Comparison of ENCODE assay signal across 8 cellular contexts in genomic region chr2:235669269-235669831, GRCh38.
A peak's percentile ranks its signal among the peaks of the same experiment; 100 is the strongest.
DNase-seq lines count a peak whose midpoint lies in the region; ATAC-seq and TF ChIP-seq lines count a peak whose summit lies in the region.

No MANE protein-coding gene starts in this region.

- H2AFZ ChIP-seq in H9 (ENCODE audit: low read length) (no peak overlapping the region), OCI-LY7 (ENCODE audit: low read length) (no peak overlapping the region)

- no peak overlapping the region for H3K23ac ChIP-seq in H9 (ENCODE audit: insufficient read length, low read depth, low read length)

- H2BK12ac ChIP-seq in H9 (ENCODE audit: insufficient read length, low read depth, low read length) = no peak overlapping the region

- H3K4me3 Mint-ChIP-seq in H9 = peak overlapping the region; percentile 47 to 78
- peak overlapping the region; percentile 56 for H3K4me3 Mint-ChIP-seq in osteocyte (ENCODE audit: unreplicated experiment)

- H3K9me3 ChIP-seq in H9 (ENCODE audit: control insufficient read depth, low read depth, low read length) = no peaks in the 10 kb centered on the region
- H3K9me3 ChIP-seq in NT2/D1 (ENCODE audit: insufficient read depth, low read length) = no peaks in the 10 kb centered on the region
- no peaks in the 10 kb centered on the region for H3K9me3 ChIP-seq in heart right ventricle
- H3K9me3 ChIP-seq in OCI-LY7 (ENCODE audit: low read length) = no peaks in the 10 kb centered on the region

- peaks cover 3% of the 10 kb centered on the region; the same call in 1 of the 2 replicates for H3K79me2 ChIP-seq in H9 (ENCODE audit: insufficient read depth, low read length)
- no peaks in the 10 kb centered on the region for H3K79me2 ChIP-seq in OCI-LY7 (ENCODE audit: insufficient read depth, low read depth, low read length)

- H3K4me3 ChIP-seq in NT2/D1 (ENCODE audit: insufficient read length, low read depth) (peak overlapping the region; percentile 50), heart right ventricle (peak overlapping the region in 9 of 10 donors; percentile 46 to 62 (median 55)), OCI-LY7 (ENCODE audit: low read depth, low read length, poor library complexity, severe bottlenecking) (no peak overlapping the region)

- no peaks in the 10 kb centered on the region for H4K20me1 ChIP-seq in H9 (ENCODE audit: control insufficient read depth, insufficient read depth, insufficient read length)
- H4K20me1 ChIP-seq in OCI-LY7 (ENCODE audit: insufficient read depth, low read length) = no peaks in the 10 kb centered on the region

- no peak overlapping the region for H4K5ac ChIP-seq in H9 (ENCODE audit: insufficient read length, low read depth, low read length)

- TF ChIP-seq CTCF in H9 (conservative IDR thresholded peaks at IDR 0.05) (no peak), heart right ventricle (IDR thresholded peaks at IDR 0.05) (peak in 2 of 9 donors; percentile 14 to 21), osteocyte (IDR thresholded peaks at IDR 0.05) (no peak), OCI-LY7 (conservative IDR thresholded peaks at IDR 0.05; ENCODE audit: low read length) (no peak)

- H3T11ph ChIP-seq in H9 (ENCODE audit: low read length) = no peak overlapping the region

- POLR2A ChIA-PET in OCI-LY7 (lab: Charles Lee) = no interaction called here

- H3K9me3 Mint-ChIP-seq in H9 (no peaks in the 10 kb centered on the region), osteocyte (ENCODE audit: unreplicated experiment) (no peaks in the 10 kb centered on the region)

- H4K91ac ChIP-seq in H9 (ENCODE audit: insufficient read length, low read depth, low read length) = no peak overlapping the region

- H3K4me1 Mint-ChIP-seq in H9 (peaks cover 43 to 56% of the 10 kb centered on the region in 2 experiments), osteocyte (ENCODE audit: unreplicated experiment) (peaks cover 36% of the 10 kb centered on the region)

- H3K36me3 Mint-ChIP-seq in H9 (ENCODE audit: insufficient read depth in 1 of 3, low read depth in 3 of 3) = no peaks in the 10 kb centered on the region
- H3K36me3 Mint-ChIP-seq in osteocyte (ENCODE audit: unreplicated experiment) = no peaks in the 10 kb centered on the region

- ATAC-seq in heart right ventricle (peak; percentile 50 to 82 (median 72)), HG02885 (IDR thresholded peaks at IDR 0.05; ENCODE audit: poor library complexity, unreplicated experiment) (no peak)

- H3K23me2 ChIP-seq in H9 (ENCODE audit: insufficient read length, low read depth, low read length, poor library complexity, severe bottlenecking) = peaks cover 11% of the 10 kb centered on the region

- H3K27ac Mint-ChIP-seq in H9 (peak overlapping the region in 1 of 3 experiments; percentile 25; a peak in 1 of 7 replicates), osteocyte (ENCODE audit: unreplicated experiment) (no peak overlapping the region)

- intact Hi-C loops in heart right ventricle (cut with DNase I) (loop anchor here in 2 of 10 donors (5.0 kb wide), 2 partner anchors 72 to 532 kb away; no protein-coding TSS in a partner anchor), OCI-LY7 (cut with micrococcal nuclease; ENCODE audit: unreplicated experiment) (no loop called here)

- H2BK5ac ChIP-seq in H9 (ENCODE audit: insufficient read length, low read length) = no peak overlapping the region

- no peak overlapping the region for H2BK15ac ChIP-seq in H9 (ENCODE audit: low read depth, low read length)

- WGBS in H9 (ENCODE audit: extremely low coverage, insufficient read length, low lambda C conversion rate) = no CpG with 5 or more reads among the region's 77 CpGs
- WGBS in heart right ventricle, 2 donors = 1% methylated on average over 53 to 75 of the region's 77 CpGs

- H2BK20ac ChIP-seq in H9 (ENCODE audit: low read depth, low read length, poor library complexity, severe bottlenecking) = no peak overlapping the region

- no peak overlapping the region for H3K4ac ChIP-seq in H9 (ENCODE audit: low read depth, low read length)

- peak overlapping the region; percentile 35 for H3K18ac ChIP-seq in H9 (ENCODE audit: insufficient read length, low read depth, low read length)

- H3K27me3 Mint-ChIP-seq in H9 (ENCODE audit: low read depth) (peaks cover 29% of the 10 kb centered on the region), osteocyte (ENCODE audit: unreplicated experiment) (no peaks in the 10 kb centered on the region)

- H2BK120ac ChIP-seq in H9 (ENCODE audit: low read depth, low read length, poor library complexity, severe bottlenecking) = no peak overlapping the region

- CTCF ChIA-PET in OCI-LY7 (lab: Charles Lee; ENCODE audit: unreplicated experiment) = no interaction called here

- H4K8ac ChIP-seq in H9 (replicated peaks; ENCODE audit: insufficient read length, low read depth, low read length) = no peak overlapping the region

- H3K27ac ChIP-seq in H9 (ENCODE audit: insufficient read length, low read depth, low read length) (no peak overlapping the region), heart right ventricle (no peak overlapping the region), OCI-LY7 (ENCODE audit: low read depth, low read length, poor library complexity, severe bottlenecking) (no peak overlapping the region)

- H3K79me1 ChIP-seq in H9 (ENCODE audit: insufficient read depth, low read depth, low read length, poor library complexity, severe bottlenecking) = no peaks in the 10 kb centered on the region

- no peak overlapping the region for H2AK5ac ChIP-seq in H9 (ENCODE audit: insufficient read length, low read length)

- H3K4me1 ChIP-seq in H9 (ENCODE audit: insufficient read depth, low read length) (peaks cover 12% of the 10 kb centered on the region; the same call in 1 of the 2 replicates), NT2/D1 (ENCODE audit: insufficient read depth, insufficient read length) (peaks cover 14% of the 10 kb centered on the region), heart right ventricle (peaks cover 0 to 49% (median 23%) of the 10 kb centered on the region in 9 donors), OCI-LY7 (ENCODE audit: insufficient read depth, low read length, poor library complexity, severe bottlenecking) (no peaks in the 10 kb centered on the region)

- no peaks in the 10 kb centered on the region; the same call in 1 of the 2 replicates for H3K27me3 ChIP-seq in H9 (ENCODE audit: insufficient read depth, low read length)
- peaks cover 31% of the 10 kb centered on the region for H3K27me3 ChIP-seq in NT2/D1 (ENCODE audit: insufficient read depth, insufficient read length)
- peaks cover 0 to 65% (median 0%) of the 10 kb centered on the region in 7 donors for H3K27me3 ChIP-seq in heart right ventricle

- BruUV-seq in OCI-LY7 (replicated peaks; lab: Mats Ljungman, UMichigan) = no TSS peak

- H3K56ac ChIP-seq in H9 (ENCODE audit: insufficient read length, low read depth, low read length) = no peak overlapping the region

- DNase-seq in A172 (ENCODE audit: low spot score) (peak; percentile 49), H9 (peak; percentile 94), NT2/D1 (ENCODE audit: low read depth, low spot score) (peak; percentile 87), amniotic epithelial cell (ENCODE audit: low read depth) (peak; percentile 67), heart right ventricle (peak; percentile 68 to 77), osteocyte (ENCODE audit: extremely low spot score, unreplicated experiment) (peak; percentile 89), OCI-LY7 (ENCODE audit: low spot score) (no peak)

- H3K36me3 ChIP-seq in NT2/D1 (ENCODE audit: insufficient read depth, insufficient read length, low read length) (no peaks in the 10 kb centered on the region), heart right ventricle (no peaks in the 10 kb centered on the region), OCI-LY7 (ENCODE audit: insufficient read depth, low read length) (no peaks in the 10 kb centered on the region)

- H3K9me2 ChIP-seq in OCI-LY7 (ENCODE audit: insufficient read depth, low read length) = no peaks in the 10 kb centered on the region

- H3K9ac ChIP-seq in H9 (ENCODE audit: extremely low read depth, insufficient read length, low read length) (no peak overlapping the region), NT2/D1 (ENCODE audit: insufficient read length, low read depth) (peak overlapping the region; percentile 76)

- H3K14ac ChIP-seq in H9 (ENCODE audit: insufficient read depth, low read length) = no peak overlapping the region

- H3K4me2 ChIP-seq in H9 (ENCODE audit: insufficient read depth, insufficient read length, low read length) (peak overlapping the region; percentile 27), OCI-LY7 (ENCODE audit: low read length) (no peak overlapping the region)
